Comparison of ENCODE assay signal across 14 cellular contexts in genomic region chr7:152762056-152762455, GRCh38. TPM values are rescaled to one million over a fixed set of nuclear protein-coding genes. Genes with fewer than 3 reads are reported as not detected.
A peak's percentile ranks its signal among the peaks of the same experiment; 100 is the strongest.
DNase-seq lines count a peak whose midpoint lies in the region; ATAC-seq and TF ChIP-seq lines count a peak whose summit lies in the region.
"Had no signal": no experiment of that assay in that cellular context is flagged by ENCODE, and none has a peak within 500 bp of the region (broad histone marks: within the 10 kb centered on the region; RNA-seq: fewer than 3 reads in every experiment).

No MANE protein-coding gene starts in this region.

- CTCF ChIA-PET in MCF 10A (lab: Yijun Ruan, JAX): interaction anchor here (0.6 to 0.7 kb wide), 2 partner anchors 83 to 113 kb away, joined by 3 to 5 read pairs; no protein-coding TSS in a partner anchor

- H3K27me3 Mint-ChIP-seq in MCF 10A (ENCODE audit: insufficient read depth, unreplicated experiment): no peaks in the 10 kb centered on the region

- H3K4me3 ChIP-seq in breast epithelium (no peak overlapping the region), RWPE2 (ENCODE audit: severe bottlenecking) (no peak overlapping the region), fibroblast of the aortic adventitia (ENCODE audit: low read depth, low read length) (no peak overlapping the region)
- H3K4me3 ChIP-seq: upper lobe of right lung had no signal

- H3K36me3 ChIP-seq in breast epithelium: no peaks in the 10 kb centered on the region
- peaks cover 8% of the 10 kb centered on the region; the same call in 1 of the 2 replicates for H3K36me3 ChIP-seq in RWPE2 (ENCODE audit: low read depth)
- H3K36me3 ChIP-seq: upper lobe of right lung had no signal

- H3K27ac ChIP-seq in breast epithelium: no peak overlapping the region
- H3K27ac ChIP-seq in RWPE2 (ENCODE audit: poor library complexity, severe bottlenecking): peak overlapping the region; percentile 34
- H3K27ac ChIP-seq: parathyroid adenoma, upper lobe of right lung had no signal

- intact Hi-C loops in MCF 10A (cut with micrococcal nuclease): no loop called here
- intact Hi-C loops in breast epithelium (cut with DNase I; ENCODE audit: low total_unique reads): no loop called here

- H3K27ac Mint-ChIP-seq in MCF 10A (ENCODE audit: low read depth, unreplicated experiment): no peak overlapping the region

- no peaks in the 10 kb centered on the region for H3K9me3 Mint-ChIP-seq in MCF 10A (ENCODE audit: unreplicated experiment)

- H3K4me3 Mint-ChIP-seq in MCF 10A (ENCODE audit: unreplicated experiment): no peak overlapping the region

- TF ChIP-seq CTCF in MCF 10A (IDR thresholded peaks at IDR 0.05; ENCODE audit: unreplicated experiment): no peak
- TF ChIP-seq CTCF in breast epithelium (IDR thresholded peaks at IDR 0.05): no peak
- TF ChIP-seq CTCF in RWPE2 (IDR thresholded peaks at IDR 0.05; ENCODE audit: poor library complexity, severe bottlenecking): no peak
- no peak for TF ChIP-seq CTCF in fibroblast of the aortic adventitia (IDR thresholded peaks at IDR 0.05; ENCODE audit: insufficient read depth, low read length)

- ATAC-seq in RWPE2 (ENCODE audit: low read depth) (no peak), GM21576 (IDR thresholded peaks at IDR 0.05; ENCODE audit: unreplicated experiment) (no peak)
- ATAC-seq: upper lobe of right lung had no signal

- no peak for TF ChIP-seq POLR2A in breast epithelium (IDR thresholded peaks at IDR 0.05)

- BruUV-seq in MCF 10A (replicated peaks; lab: Mats Ljungman, UMichigan): no TSS peak

- H3K27me3 ChIP-seq in breast epithelium (no peaks in the 10 kb centered on the region), RWPE2 (ENCODE audit: insufficient read depth, poor library complexity, severe bottlenecking) (no peaks in the 10 kb centered on the region)
- H3K27me3 ChIP-seq: upper lobe of right lung had no signal

- POLR2A ChIA-PET in MCF 10A (lab: Yijun Ruan, JAX): interaction anchor here (0.6 to 1.4 kb wide), 6 partner anchors 20 to 432 kb away, joined by 3 to 7 read pairs (median 4); no protein-coding TSS in a partner anchor

- peaks cover 7% of the 10 kb centered on the region for H3K36me3 Mint-ChIP-seq in MCF 10A (ENCODE audit: insufficient read depth, unreplicated experiment)

- peaks cover 12% of the 10 kb centered on the region for H3K4me1 Mint-ChIP-seq in MCF 10A (ENCODE audit: insufficient read depth, unreplicated experiment)

- no peaks in the 10 kb centered on the region for H3K9me3 ChIP-seq in breast epithelium
- no peaks in the 10 kb centered on the region for H3K9me3 ChIP-seq in RWPE2 (ENCODE audit: severe bottlenecking)
- H3K9me3 ChIP-seq: upper lobe of right lung had no signal

- H3K4me1 ChIP-seq in breast epithelium (peaks cover 4 to 8% of the 10 kb centered on the region in 2 donors), RWPE2 (ENCODE audit: insufficient read depth, poor library complexity, severe bottlenecking) (peaks cover 19% of the 10 kb centered on the region)
- H3K4me1 ChIP-seq: parathyroid adenoma had no signal

- DNase-seq in MCF 10A (ENCODE audit: unreplicated experiment) (peak; percentile 36), breast epithelium (ENCODE audit: low spot score in 2 of 2) (no peak), RWPE2 (ENCODE audit: low spot score) (no peak), fibroblast of the aortic adventitia (ENCODE audit: low read depth) (peak; percentile 70), NCI-H1092 treated with DMSO at 0.1 percent for 48 hours (lab: John Stamatoyannopoulos, UW) (no peak), midbrain (lab: John Stamatoyannopoulos, UW) (no peak), NAMALWA (ENCODE audit: low spot score) (no peak)
- DNase-seq: activated CD4-positive, CD25-positive, alpha-beta regulatory T cell treated with anti-CD3 and anti-CD28 coated beads, Interleukin-2, amount 50 U/mL, for 72 hours; activated effector memory CD4-positive, alpha-beta T cell treated with Interleukin-2 at 50 U/mL for 16 hours; DMS79 treated with DMSO at 0.1 percent for 48 hours; NK-92 treated with Interleukin-12 subunit alpha and Interleukin-12 subunit beta, amount 100 ng/mL, for 24 hours; upper lobe of right lung had no signal

RNA-seq across cellular contexts. Expression of gene ACTR3B, which starts 2.5 kb away (rescaled TPM):
- 11.3 and 12.8 TPM in 2 replicates for total RNA-seq in MCF 10A (2022)
- 10 to 100 TPM in 2 of 3 donors, 1 to 10 TPM in 1; 9.1 to 10.2 (median 10.1) TPM for total RNA-seq in breast epithelium
- 3.0 and 10.3 TPM in 2 replicates for total RNA-seq in fibroblast of the aortic adventitia (ENCODE audit: low replicate concordance)

Comparison
In these comparisons a context has a peak if more than half of its experiments do, and no peak if none do; other contexts are left out.
1. DNase-seq: peak in MCF 10A (single experiment) and fibroblast of the aortic adventitia (single experiment); none in breast epithelium (0 of 2), RWPE2 (single experiment), NCI-H1092 treated with DMSO at 0.1 percent for 48 hours (single experiment), midbrain (single experiment) and NAMALWA (single experiment).